Comparison of ENCODE assay signal across 28 cellular contexts in the genomic region with DNA sequence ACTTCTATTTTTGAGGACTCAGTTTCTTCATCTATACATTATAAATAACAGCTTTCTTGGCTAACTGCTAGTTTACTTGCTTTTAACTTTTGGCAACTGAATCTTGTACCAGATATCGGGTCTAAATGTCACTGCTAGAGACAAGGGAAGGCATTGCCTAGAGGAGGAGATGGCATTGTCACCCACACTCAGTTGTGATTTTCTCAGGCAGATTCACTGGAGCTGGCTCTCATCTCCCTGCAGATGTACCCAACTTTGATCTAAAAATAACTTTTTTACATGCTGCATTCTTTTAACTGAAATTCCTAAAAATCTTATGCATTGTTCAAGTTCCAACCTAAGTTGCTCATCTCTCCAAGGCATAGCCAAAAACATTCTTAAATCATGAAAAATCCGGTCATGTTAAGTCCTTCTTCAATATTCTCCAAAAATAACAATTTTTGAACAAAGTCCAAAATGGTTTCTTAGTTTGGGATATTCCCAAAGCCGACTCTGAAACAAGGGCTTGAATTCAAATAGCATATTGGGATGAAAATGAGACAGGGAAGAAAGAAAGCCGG.
DNase-seq lines count a peak whose midpoint lies in the region; ATAC-seq and TF ChIP-seq lines count a peak whose summit lies in the region.
"Had no signal": no experiment of that assay in that cellular context is flagged by ENCODE, and none has a peak within 500 bp of the region (broad histone marks: within the 10 kb centered on the region; RNA-seq: fewer than 3 reads in every experiment).

No MANE protein-coding gene starts in this region.

- in situ Hi-C loops in GM23248 (cut with MboI): no loop called here
- in situ Hi-C loops in astrocyte of the spinal cord (cut with HindIII; ENCODE audit: low sequenced_read_pairs): no loop called here

- H3K27me3 ChIP-seq in ACC112 (ENCODE audit: insufficient read depth, low read length): no peaks in the 10 kb centered on the region
- H3K27me3 ChIP-seq in GM23248 (replicated peaks; ENCODE audit: insufficient read depth): no peaks in the 10 kb centered on the region
- H3K27me3 ChIP-seq: foreskin keratinocyte, right atrium auricular region had no signal

- WGBS in GM23248 (ENCODE audit: low coverage in 1 of 2, low lambda C conversion rate in 2 of 2, missing lambda C conversion rate in 2 of 2), 2 experiments: 10 to 13% methylated on average over 4 of the region's 4 CpGs

- no peaks in the 10 kb centered on the region for H4K20me1 ChIP-seq in GM23248 (ENCODE audit: insufficient read depth)

- CTCF ChIA-PET in activated CD4-positive, alpha-beta memory T cell treated with anti-CD3 and anti-CD28 coated beads, Interleukin-2, amount 10 ng/mL, durations not matched to agents 7 days and 5 days (lab: Charles Lee): no interaction called here

- no peaks in the 10 kb centered on the region for H3K4me1 Mint-ChIP-seq in activated CD4-positive, alpha-beta memory T cell treated with anti-CD3 and anti-CD28 coated beads, Interleukin-2, amount 10 ng/mL, durations not matched to agents 7 days and 5 days
- H3K4me1 Mint-ChIP-seq: CD14-positive monocyte, T-helper 17 cell had no signal

- no peak overlapping the region for H3K4me3 Mint-ChIP-seq in activated CD4-positive, alpha-beta memory T cell treated with anti-CD3 and anti-CD28 coated beads, Interleukin-2, amount 10 ng/mL, durations not matched to agents 7 days and 5 days
- H3K4me3 Mint-ChIP-seq: activated CD4-positive, alpha-beta memory T cell treated with anti-CD3 and anti-CD28 coated beads for 36 hours; CD14-positive monocyte; effector memory CD8-positive, alpha-beta T cell; T-helper 17 cell had no signal

- H3K9ac ChIP-seq in GM23248: no peak overlapping the region

- H3K79me2 ChIP-seq in ACC112 (ENCODE audit: control insufficient read depth, insufficient read depth, low read length, unreplicated experiment) (no peaks in the 10 kb centered on the region), GM23248 (ENCODE audit: insufficient read depth) (no peaks in the 10 kb centered on the region)

- H3K4me2 ChIP-seq in GM23248 (ENCODE audit: unreplicated experiment): peak overlapping the region; percentile 60
- H3K4me2 ChIP-seq: PC-9 had no signal

- ATAC-seq in GM18909 (IDR thresholded peaks at IDR 0.05; ENCODE audit: poor library complexity, unreplicated experiment): no peak
- ATAC-seq: effector memory CD8-positive, alpha-beta T cell; foreskin keratinocyte; GM12878; T-helper 17 cell had no signal

- no peak for TF ChIP-seq CTCF in astrocyte of the spinal cord (IDR thresholded peaks at IDR 0.05; ENCODE audit: low read depth, low read length)

- no peaks in the 10 kb centered on the region for H3K9me3 ChIP-seq in GM23248 (ENCODE audit: low read depth)
- H3K9me3 ChIP-seq: SJCRH30 had no signal

- no peaks in the 10 kb centered on the region for H3K9me3 Mint-ChIP-seq in activated CD4-positive, alpha-beta memory T cell treated with anti-CD3 and anti-CD28 coated beads, Interleukin-2, amount 10 ng/mL, durations not matched to agents 7 days and 5 days
- H3K9me3 Mint-ChIP-seq: activated CD4-positive, alpha-beta memory T cell treated with anti-CD3 and anti-CD28 coated beads for 36 hours had no signal

- H3K9me2 ChIP-seq in GM23248 (ENCODE audit: insufficient read depth): no peaks in the 10 kb centered on the region

- H3K4me1 ChIP-seq in ACC112 (ENCODE audit: control insufficient read depth, insufficient read depth, low read length, unreplicated experiment): peaks cover 32% of the 10 kb centered on the region
- H3K4me1 ChIP-seq in GM23248 (ENCODE audit: insufficient read depth): peaks cover 28% of the 10 kb centered on the region
- H3K4me1 ChIP-seq: foreskin keratinocyte, right atrium auricular region, SJCRH30 had no signal

- no peaks in the 10 kb centered on the region for H3K27me3 Mint-ChIP-seq in activated CD4-positive, alpha-beta memory T cell treated with anti-CD3 and anti-CD28 coated beads, Interleukin-2, amount 10 ng/mL, durations not matched to agents 7 days and 5 days
- H3K27me3 Mint-ChIP-seq: activated CD4-positive, alpha-beta memory T cell treated with anti-CD3 and anti-CD28 coated beads for 36 hours; effector memory CD8-positive, alpha-beta T cell; T-helper 17 cell had no signal

- no peak overlapping the region for H3K27ac Mint-ChIP-seq in activated CD4-positive, alpha-beta memory T cell treated with anti-CD3 and anti-CD28 coated beads, Interleukin-2, amount 10 ng/mL, durations not matched to agents 7 days and 5 days
- H3K27ac Mint-ChIP-seq: activated CD4-positive, alpha-beta memory T cell treated with anti-CD3 and anti-CD28 coated beads for 36 hours; CD14-positive monocyte; effector memory CD8-positive, alpha-beta T cell; T-helper 17 cell had no signal

- H3K4me3 ChIP-seq in ACC112 (ENCODE audit: low read depth, low read length): no peak overlapping the region
- no peak overlapping the region for H3K4me3 ChIP-seq in GM23248
- no peak overlapping the region for H3K4me3 ChIP-seq in astrocyte of the spinal cord (ENCODE audit: low read depth, low read length)
- H3K4me3 ChIP-seq: GM12878, PC-9, right atrium auricular region, SJCRH30 had no signal

- no peaks in the 10 kb centered on the region for H3K36me3 Mint-ChIP-seq in activated CD4-positive, alpha-beta memory T cell treated with anti-CD3 and anti-CD28 coated beads, Interleukin-2, amount 10 ng/mL, durations not matched to agents 7 days and 5 days (ENCODE audit: low read depth)
- H3K36me3 Mint-ChIP-seq: activated CD4-positive, alpha-beta memory T cell treated with anti-CD3 and anti-CD28 coated beads for 36 hours; CD14-positive monocyte had no signal

- POLR2A ChIA-PET in activated CD4-positive, alpha-beta memory T cell treated with anti-CD3 and anti-CD28 coated beads, Interleukin-2, amount 10 ng/mL, durations not matched to agents 7 days and 5 days (lab: Charles Lee): no interaction called here

- H3K27ac ChIP-seq in ACC112 (ENCODE audit: low read depth, low read length) (peak overlapping the region; percentile 82), GM23248 (peak overlapping the region; percentile 47; the same call in 1 of the 2 replicates)
- H3K27ac ChIP-seq: 22Rv1, foreskin keratinocyte, PC-9, right atrium auricular region, SJCRH30, WERI-Rb-1 had no signal

- H3K36me3 ChIP-seq in ACC112 (ENCODE audit: insufficient read depth, low read length) (peaks cover 3% of the 10 kb centered on the region; the same call in 1 of the 2 replicates), GM23248 (ENCODE audit: low read depth) (no peaks in the 10 kb centered on the region)
- H3K36me3 ChIP-seq: right atrium auricular region, SJCRH30, WERI-Rb-1 had no signal

- DNase-seq in GM23248 (peak; percentile 73), astrocyte of the spinal cord (ENCODE audit: low read depth, low spot score) (peak; percentile 63), hepatic stellate cell (ENCODE audit: low spot score) (peak; percentile 19), ecto neural progenitor cell (ENCODE audit: low spot score) (no peak)
- no peak for DNase-seq in activated CD4-positive, alpha-beta memory T cell treated with anti-CD3 and anti-CD28 coated beads, Interleukin-2, amount 10 ng/mL, durations not matched to agents 7 days and 5 days
- DNase-seq in activated T-cell treated with anti-CD3 and anti-CD28 coated beads, Interleukin-2, amount 50 U/mL, for 48 hours: no peak
- DNase-seq: activated CD4-positive, alpha-beta memory T cell treated with anti-CD3 and anti-CD28 coated beads for 36 hours; activated naive CD4-positive, alpha-beta T cell; activated T-cell treated with anti-CD3 and anti-CD28 coated beads for 4 hours; effector memory CD8-positive, alpha-beta T cell; foreskin keratinocyte; GDM1; GOT3; KG1; mammary epithelial cell; NCI-H187; NCI-H345; occipital lobe; PC-9; SJCRH30; T-helper 17 cell; WERI-Rb-1 had no signal

- H3F3A ChIP-seq in GM23248 (ENCODE audit: insufficient read depth): peaks cover 19% of the 10 kb centered on the region

- H2AFZ ChIP-seq in ACC112 (ENCODE audit: low read length, unreplicated experiment): peak overlapping the region; percentile 69
- H2AFZ ChIP-seq in GM23248: peak overlapping the region; percentile 46; the same call in 1 of the 2 replicates
- H2AFZ ChIP-seq: PC-9 had no signal

Comparison
In these comparisons a context has a peak if more than half of its experiments do, and no peak if none do; other contexts are left out.
1. DNase-seq: peak in GM23248 (single experiment), astrocyte of the spinal cord (single experiment) and hepatic stellate cell (single experiment); none in activated CD4-positive, alpha-beta memory T cell treated with anti-CD3 and anti-CD28 coated beads, Interleukin-2, amount 10 ng/mL, durations not matched to agents 7 days and 5 days (single experiment), activated T-cell treated with anti-CD3 and anti-CD28 coated beads, Interleukin-2, amount 50 U/mL, for 48 hours (0 of 2) and ecto neural progenitor cell (single experiment).